ENCODE assay signal across 19 cellular contexts in genomic region chr12:40310201-40310600, GRCh38.
"Had no signal": no experiment of that assay in that cellular context is flagged by ENCODE, and none has a peak within 500 bp of the region (broad histone marks: within the 10 kb centered on the region; RNA-seq: fewer than 3 reads in every experiment).

No MANE protein-coding gene starts in this region.

- DNase-seq: activated CD4-positive, alpha-beta T cell treated with anti-CD3 and anti-CD28 coated beads, Interleukin-2, amount 50 U/mL, for 4 hours; activated CD4-positive, CD25-positive, alpha-beta regulatory T cell treated with anti-CD3 and anti-CD28 coated beads, Interleukin-2, amount 50 U/mL, for 72 hours; activated gamma-delta T cell; activated T-cell treated with anti-CD3 and anti-CD28 coated beads, Interleukin-2, amount 50 U/mL, for 72 hours; effector CD8-positive, alpha-beta T cell; heart right ventricle; left cardiac atrium; mesendoderm; naive thymus-derived CD8-positive, alpha-beta T cell; posterior cingulate gyrus; retina; stimulated activated CD4-positive, alpha-beta T cell treated with anti-CD3 and anti-CD28 coated beads, Interleukin-12 subunit alpha, Interleukin-12 subunit beta, amount 100 ng/mL, for 4 hours; stimulated activated CD4-positive, alpha-beta T cell treated with anti-CD3 and anti-CD28 coated beads, Interleukin-2, amount 100 ng/mL, for 24 hours; stimulated activated naive CD4-positive, alpha-beta T cell treated with Interleukin-2 at 50 U/mL for 16 hours; thyroid gland had no signal

- ATAC-seq: activated T-cell treated with anti-CD3 and anti-CD28 coated beads, Interleukin-2, amount 50 U/mL, for 72 hours; esophagus mucosa; gastroesophageal sphincter; heart right ventricle; left cardiac atrium; naive thymus-derived CD8-positive, alpha-beta T cell had no signal

- H3K27me3 ChIP-seq: ascending aorta, gastroesophageal sphincter, heart right ventricle, thyroid gland had no signal

- H3K4me1 ChIP-seq: ascending aorta, gastroesophageal sphincter, heart right ventricle, thyroid gland had no signal

- H3K27ac ChIP-seq: ascending aorta, coronary artery, gastroesophageal sphincter, heart right ventricle, thyroid gland had no signal

- H3K9me3 ChIP-seq: ascending aorta, gastroesophageal sphincter, heart right ventricle, thyroid gland had no signal

- H3K36me3 ChIP-seq: thyroid gland had no signal

- H3K4me3 ChIP-seq: ascending aorta, coronary artery, gastroesophageal sphincter, heart right ventricle, thyroid gland had no signal
